ENCODE assay signal across 8 cellular contexts in the genomic region with DNA sequence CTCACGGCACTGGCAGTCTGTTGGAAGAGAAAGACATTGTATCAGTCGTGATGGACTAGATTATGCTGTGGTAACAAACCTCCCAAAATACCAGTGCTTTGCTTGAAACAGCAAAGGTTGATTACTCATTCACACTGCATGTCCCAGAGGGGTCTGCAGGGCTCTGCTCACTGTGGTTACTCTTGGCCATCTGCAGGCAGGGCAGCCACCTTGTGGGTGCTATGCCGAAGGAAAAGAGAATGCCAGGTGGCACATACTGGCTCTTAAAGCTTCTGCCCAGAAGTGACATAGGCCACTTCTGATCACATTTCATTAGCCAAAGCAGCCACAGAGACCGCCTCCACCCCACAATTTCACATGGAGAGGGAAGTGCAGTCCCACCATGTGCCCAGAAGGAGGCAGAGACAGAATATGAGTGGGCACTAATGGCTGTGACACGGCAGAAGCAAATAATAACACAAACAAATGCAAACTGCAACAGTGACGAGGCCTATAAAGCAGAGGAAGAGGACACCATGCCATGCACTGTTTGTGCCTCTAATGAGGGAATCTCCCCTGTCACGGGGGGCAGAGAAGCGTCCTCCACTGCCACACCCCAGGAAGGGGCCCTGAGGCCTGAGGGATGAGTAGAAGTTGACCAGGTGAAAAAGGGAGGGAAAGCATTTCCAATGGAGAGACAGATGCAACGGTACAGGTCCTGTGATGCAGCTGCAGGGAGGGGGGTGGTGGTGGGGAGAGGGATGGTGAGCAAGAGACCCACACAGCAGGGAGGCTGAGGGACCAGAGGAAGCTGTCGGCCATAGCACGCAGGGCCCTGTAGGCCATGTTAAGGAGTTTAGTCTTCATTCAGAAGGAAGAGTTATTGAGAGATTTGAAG. TPM values are rescaled to one million over a fixed set of nuclear protein-coding genes. Genes with fewer than 3 reads are reported as not detected.
DNase-seq lines count a peak whose midpoint lies in the region; ATAC-seq and TF ChIP-seq lines count a peak whose summit lies in the region.

No MANE protein-coding gene starts in this region.

- no peak overlapping the region for H3K4me3 ChIP-seq in CD4-positive, alpha-beta memory T cell (ENCODE audit: low read length in 2 of 2)

- no peaks in the 10 kb centered on the region for H3K36me3 Mint-ChIP-seq in CD4-positive, alpha-beta memory T cell
- H3K36me3 Mint-ChIP-seq in WTC11: no peaks in the 10 kb centered on the region
- no peaks in the 10 kb centered on the region for H3K36me3 Mint-ChIP-seq in activated CD8-positive, alpha-beta memory T cell treated with anti-CD3 and anti-CD28 coated beads, Interleukin-2, amount 10 ng/mL, durations not matched to agents 7 days and 5 days

- CTCF ChIA-PET in CD4-positive, alpha-beta memory T cell (lab: Charles Lee; ENCODE audit: partially characterized antibody): no interaction called here
- CTCF ChIA-PET in WTC11 (lab: Charles Lee): interaction anchor here (0.5 to 1.4 kb wide), 5 partner anchors 14 to 130 kb away, joined by 3 to 6 read pairs (median 4); a partner anchor contains a TSS
- CTCF ChIA-PET in activated CD8-positive, alpha-beta memory T cell treated with anti-CD3 and anti-CD28 coated beads, Interleukin-2, amount 10 ng/mL, durations not matched to agents 7 days and 5 days (lab: Charles Lee): no interaction called here

- ATAC-seq in GM19035 (IDR thresholded peaks at IDR 0.05; ENCODE audit: unreplicated experiment) (peak; percentile 65), WTC11 (peak; percentile 96), HG02970 (IDR thresholded peaks at IDR 0.05; ENCODE audit: low FRiP score, unreplicated experiment) (no peak)
- no peak for ATAC-seq in activated CD8-positive, alpha-beta memory T cell treated with anti-CD3 and anti-CD28 coated beads, Interleukin-2, amount 10 ng/mL, durations not matched to agents 7 days and 5 days

- H3K9me3 Mint-ChIP-seq in CD4-positive, alpha-beta memory T cell: peaks cover 0 to 3% (median 0%) of the 10 kb centered on the region in 8 donors
- H3K9me3 Mint-ChIP-seq in WTC11: no peaks in the 10 kb centered on the region; the same call in 1 of the 2 replicates
- H3K9me3 Mint-ChIP-seq in activated CD8-positive, alpha-beta memory T cell treated with anti-CD3 and anti-CD28 coated beads, Interleukin-2, amount 10 ng/mL, durations not matched to agents 7 days and 5 days (ENCODE audit: low read depth): no peaks in the 10 kb centered on the region

- TF ChIP-seq CTCF in WTC11 (IDR thresholded peaks at IDR 0.05): no peak; the same call in none of the 2 replicates

- H3K4me3 Mint-ChIP-seq in CD4-positive, alpha-beta memory T cell: no peak overlapping the region
- H3K4me3 Mint-ChIP-seq in WTC11: no peak overlapping the region
- H3K4me3 Mint-ChIP-seq in activated CD8-positive, alpha-beta memory T cell treated with anti-CD3 and anti-CD28 coated beads, Interleukin-2, amount 10 ng/mL, durations not matched to agents 7 days and 5 days: no peak overlapping the region

- H3K27me3 ChIP-seq in CD4-positive, alpha-beta memory T cell (ENCODE audit: insufficient read depth, low read length): no peaks in the 10 kb centered on the region

- H3K4me1 ChIP-seq in CD4-positive, alpha-beta memory T cell (ENCODE audit: insufficient read depth, low read length): no peaks in the 10 kb centered on the region

- POLR2A ChIA-PET in CD4-positive, alpha-beta memory T cell (lab: Charles Lee; ENCODE audit: partially characterized antibody): no interaction called here
- POLR2A ChIA-PET in WTC11 (lab: Charles Lee): interaction anchor here (0.7 kb wide), 1 partner anchor 130 kb away, joined by 3 read pairs; a partner anchor contains a TSS

- H3K4me1 Mint-ChIP-seq in CD4-positive, alpha-beta memory T cell: no peaks in the 10 kb centered on the region
- H3K4me1 Mint-ChIP-seq in WTC11: peaks cover 8% of the 10 kb centered on the region
- no peaks in the 10 kb centered on the region for H3K4me1 Mint-ChIP-seq in activated CD8-positive, alpha-beta memory T cell treated with anti-CD3 and anti-CD28 coated beads, Interleukin-2, amount 10 ng/mL, durations not matched to agents 7 days and 5 days

- H3K9me3 ChIP-seq in CD4-positive, alpha-beta memory T cell (ENCODE audit: control insufficient read depth in 1 of 2, low read length in 2 of 2): no peaks in the 10 kb centered on the region

- H3K27ac Mint-ChIP-seq in CD4-positive, alpha-beta memory T cell: peak overlapping the region in 2 of 7 donors; percentile 30 to 37
- peak overlapping the region; percentile 75 for H3K27ac Mint-ChIP-seq in WTC11
- no peak overlapping the region for H3K27ac Mint-ChIP-seq in activated CD8-positive, alpha-beta memory T cell treated with anti-CD3 and anti-CD28 coated beads, Interleukin-2, amount 10 ng/mL, durations not matched to agents 7 days and 5 days

- intact Hi-C loops in CD4-positive, alpha-beta memory T cell (cut with micrococcal nuclease): loop anchor here (1.0 kb wide), 1 partner anchor 119 kb away; no protein-coding TSS in a partner anchor

- H3K36me3 ChIP-seq in CD4-positive, alpha-beta memory T cell (ENCODE audit: insufficient read depth, low read length): no peaks in the 10 kb centered on the region

- H3K27me3 Mint-ChIP-seq in CD4-positive, alpha-beta memory T cell: no peaks in the 10 kb centered on the region
- no peaks in the 10 kb centered on the region for H3K27me3 Mint-ChIP-seq in WTC11 (ENCODE audit: low read depth)
- peaks cover 7% of the 10 kb centered on the region for H3K27me3 Mint-ChIP-seq in activated CD8-positive, alpha-beta memory T cell treated with anti-CD3 and anti-CD28 coated beads, Interleukin-2, amount 10 ng/mL, durations not matched to agents 7 days and 5 days

- no peak overlapping the region for H3K27ac ChIP-seq in CD4-positive, alpha-beta memory T cell (ENCODE audit: low read depth, low read length)

- DNase-seq in CD4-positive, alpha-beta memory T cell: peak in 4 of 5 donors; percentile 8 to 19 (median 12)
- DNase-seq in HuH-7.5 (ENCODE audit: low spot score): peak; percentile 18
- DNase-seq in WTC11 (ENCODE audit: low spot score): peak; percentile 60
- peak; percentile 52 for DNase-seq in left kidney (ENCODE audit: low read depth, low spot score)
- no peak for DNase-seq in activated CD8-positive, alpha-beta memory T cell treated with anti-CD3 and anti-CD28 coated beads, Interleukin-2, amount 10 ng/mL, durations not matched to agents 7 days and 5 days
- DNase-seq in NCI-H187 (lab: John Stamatoyannopoulos, UW): no peak

TF ChIP-seq in WTC11, 78 proteins besides CTCF, POLR2A, EP300 and RAD21:
- TF ChIP-seq TEAD4 (CRISPR knock-in tag; IDR thresholded peaks at IDR 0.05) (no peak), FOXK1 (CRISPR knock-in tag; IDR thresholded peaks at IDR 0.05) (0 out of 2 replicates have a peak, but pooled peaks have one; percentile 24)

RNA-seq across cellular contexts. Expression of a gene that starts 51.7 kb away (rescaled TPM):
- 10 to 100 TPM; 21.2 to 24.1 TPM for total RNA-seq in CD4-positive, alpha-beta memory T cell
- polyA plus RNA-seq in CD4-positive, alpha-beta memory T cell: 10 to 100 TPM in 1 of 2 donors, 1 to 10 TPM in 1; 8.0 to 18.4 TPM
- total RNA-seq in WTC11 (2021): 9.9 to 11.6 TPM (median 10.7 TPM) in 3 replicates
- total RNA-seq in activated CD8-positive, alpha-beta memory T cell treated with anti-CD3 and anti-CD28 coated beads, Interleukin-2, amount 10 ng/mL, durations not matched to agents 7 days and 5 days: 10 to 100 TPM; 10.5 to 11.5 TPM

Comparison
In these comparisons a context has a peak if more than half of its experiments do, and no peak if none do; other contexts are left out.
1. DNase-seq: peak in CD4-positive, alpha-beta memory T cell (4 of 5), HuH-7.5 (single experiment), WTC11 (single experiment) and left kidney (single experiment); none in activated CD8-positive, alpha-beta memory T cell treated with anti-CD3 and anti-CD28 coated beads, Interleukin-2, amount 10 ng/mL, durations not matched to agents 7 days and 5 days (single experiment) and NCI-H187 (0 of 2).
2. ATAC-seq: peak in GM19035 (single experiment) and WTC11 (single experiment); none in HG02970 (single experiment) and activated CD8-positive, alpha-beta memory T cell treated with anti-CD3 and anti-CD28 coated beads, Interleukin-2, amount 10 ng/mL, durations not matched to agents 7 days and 5 days (single experiment).